ENCODE assay signal across 1 cellular context in the genomic region with DNA sequence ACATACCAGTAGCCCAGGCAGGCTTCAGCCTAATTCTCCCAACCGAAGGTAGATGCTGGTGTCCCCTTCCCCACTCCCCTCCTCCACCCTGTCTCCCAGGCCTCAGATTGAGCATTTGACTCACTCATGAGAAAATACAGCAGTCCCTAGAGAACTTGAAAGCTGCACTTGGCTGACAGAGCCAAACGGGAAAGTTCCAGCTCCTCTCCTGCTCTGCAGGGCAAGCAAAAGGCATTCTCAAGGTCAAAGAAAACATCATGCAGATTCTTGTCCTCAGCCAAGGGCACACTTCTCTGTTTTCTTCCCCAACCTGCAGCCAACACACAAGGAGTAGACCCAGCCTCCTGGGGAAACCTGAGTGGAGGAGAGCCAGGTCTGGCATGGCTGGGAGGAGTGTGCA.
TF ChIP-seq lines count a peak whose summit lies in the region.

No MANE protein-coding gene starts in this region.

TF ChIP-seq in SK-N-SH treated with all-trans-retinoic acid at 6 μM for 48 hours, 23 proteins besides CTCF, POLR2A, EP300 and RAD21:
- TF ChIP-seq, protein P1, sequence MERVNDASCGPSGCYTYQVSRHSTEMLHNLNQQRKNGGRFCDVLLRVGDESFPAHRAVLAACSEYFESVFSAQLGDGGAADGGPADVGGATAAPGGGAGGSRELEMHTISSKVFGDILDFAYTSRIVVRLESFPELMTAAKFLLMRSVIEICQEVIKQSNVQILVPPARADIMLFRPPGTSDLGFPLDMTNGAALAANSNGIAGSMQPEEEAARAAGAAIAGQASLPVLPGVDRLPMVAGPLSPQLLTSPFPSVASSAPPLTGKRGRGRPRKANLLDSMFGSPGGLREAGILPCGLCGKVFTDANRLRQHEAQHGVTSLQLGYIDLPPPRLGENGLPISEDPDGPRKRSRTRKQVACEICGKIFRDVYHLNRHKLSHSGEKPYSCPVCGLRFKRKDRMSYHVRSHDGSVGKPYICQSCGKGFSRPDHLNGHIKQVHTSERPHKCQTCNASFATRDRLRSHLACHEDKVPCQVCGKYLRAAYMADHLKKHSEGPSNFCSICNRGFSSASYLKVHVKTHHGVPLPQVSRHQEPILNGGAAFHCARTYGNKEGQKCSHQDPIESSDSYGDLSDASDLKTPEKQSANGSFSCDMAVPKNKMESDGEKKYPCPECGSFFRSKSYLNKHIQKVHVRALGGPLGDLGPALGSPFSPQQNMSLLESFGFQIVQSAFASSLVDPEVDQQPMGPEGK (CRISPR knock-in tag; IDR thresholded peaks at IDR 0.05; ENCODE audit: borderline replicate concordance) = no peak
- no peak for TF ChIP-seq PPARA (CRISPR knock-in tag; IDR thresholded peaks at IDR 0.05; ENCODE audit: borderline replicate concordance)
